Comparison of ENCODE assay signal across 8 cellular contexts in the genomic region with DNA sequence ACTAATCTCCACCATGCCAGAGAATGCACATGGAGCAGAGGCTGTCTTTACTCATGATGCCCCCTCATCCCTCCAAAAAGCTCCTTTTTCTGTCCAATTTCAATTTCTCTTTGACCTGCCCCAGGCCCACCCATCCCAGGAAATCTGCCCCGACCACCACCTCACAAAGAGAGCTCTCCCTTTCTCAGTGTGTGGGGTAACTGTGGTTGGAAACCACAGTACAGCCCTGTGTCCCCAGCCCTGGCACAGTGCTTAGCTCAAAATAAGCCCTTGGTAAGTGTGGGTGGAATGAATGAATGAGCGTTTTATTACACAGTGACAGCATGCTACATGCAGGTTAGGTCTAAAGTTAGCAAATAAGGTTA. TPM values are rescaled to one million over a fixed set of nuclear protein-coding genes. Genes with fewer than 3 reads are reported as not detected.
A peak's percentile ranks its signal among the peaks of the same experiment; 100 is the strongest.
DNase-seq lines count a peak whose midpoint lies in the region; ATAC-seq and TF ChIP-seq lines count a peak whose summit lies in the region.

No MANE protein-coding gene starts in this region.

- intact Hi-C loops in activated naive CD4-positive, alpha-beta T cell treated with anti-CD3 and anti-CD28 coated beads for 36 hours (cut with micrococcal nuclease), result no loop called here

- no peaks in the 10 kb centered on the region for H3K79me2 ChIP-seq in mesendoderm (ENCODE audit: control insufficient read depth, insufficient read depth, low read length)

- H3K4me1 Mint-ChIP-seq in activated naive CD4-positive, alpha-beta T cell treated with anti-CD3 and anti-CD28 coated beads for 36 hours (ENCODE audit: low read depth), result peaks cover 62% of the 10 kb centered on the region
- peaks cover 60% of the 10 kb centered on the region for H3K4me1 Mint-ChIP-seq in activated naive CD8-positive, alpha-beta T cell (ENCODE audit: low read depth)
- H3K4me1 Mint-ChIP-seq in stimulated activated naive CD8-positive, alpha-beta T cell treated with anti-CD3 and anti-CD28 coated beads, Interleukin-15, amount 100 ng/mL, for 72 hours, result peaks cover 79% of the 10 kb centered on the region

- H3K4me3 ChIP-seq in BE2C (ENCODE audit: low read depth, low read length) (no peak overlapping the region), mesendoderm (ENCODE audit: low read length) (no peak overlapping the region)

- no CpG with 5 or more reads among the region's 2 CpGs for WGBS in mesendoderm (ENCODE audit: extremely low coverage, insufficient coverage, low lambda C conversion rate)

- no peak for TF ChIP-seq CTCF in BE2C (IDR thresholded peaks at IDR 0.05; ENCODE audit: low read depth, low read length)

- no peak overlapping the region for H4K5ac ChIP-seq in mesendoderm (ENCODE audit: low read length)

- ATAC-seq in HG03103 (IDR thresholded peaks at IDR 0.05; ENCODE audit: low read depth, unreplicated experiment), result peak; percentile 29
- ATAC-seq in stimulated activated naive CD8-positive, alpha-beta T cell treated with anti-CD3 and anti-CD28 coated beads, Interleukin-15, amount 100 ng/mL, for 72 hours, result peak; percentile 62

- H3K56ac ChIP-seq in mesendoderm (ENCODE audit: low read length), result no peak overlapping the region

- H3K9me3 ChIP-seq in BE2C, result no peaks in the 10 kb centered on the region

- H3K27ac ChIP-seq in mesendoderm (ENCODE audit: low read depth, low read length), result no peak overlapping the region

- no peak overlapping the region for H4K8ac ChIP-seq in mesendoderm (ENCODE audit: low read depth, low read length)

- no peak overlapping the region for H2BK15ac ChIP-seq in mesendoderm (replicated peaks; ENCODE audit: low read depth)

- H2BK5ac ChIP-seq in mesendoderm (ENCODE audit: low read length), result no peak overlapping the region

- H3K9ac ChIP-seq in mesendoderm (ENCODE audit: low read length), result no peak overlapping the region

- H3K18ac ChIP-seq in mesendoderm (ENCODE audit: low read length), result no peak overlapping the region

- H3K36me3 Mint-ChIP-seq in activated naive CD4-positive, alpha-beta T cell treated with anti-CD3 and anti-CD28 coated beads for 36 hours (ENCODE audit: low read depth), result no peaks in the 10 kb centered on the region
- H3K36me3 Mint-ChIP-seq in activated naive CD8-positive, alpha-beta T cell, result no peaks in the 10 kb centered on the region

- no peak overlapping the region for H3K23ac ChIP-seq in mesendoderm (ENCODE audit: low read length)

- no peak for DNase-seq in activated naive CD4-positive, alpha-beta T cell treated with anti-CD3 and anti-CD28 coated beads for 36 hours
- DNase-seq in activated naive CD4-positive, alpha-beta T cell treated with anti-CD3 and anti-CD28 coated beads, Interleukin-2, amount 50 U/mL, for 16 hours, result no peak
- DNase-seq in stimulated activated naive CD8-positive, alpha-beta T cell treated with anti-CD3 and anti-CD28 coated beads, Interleukin-15, amount 100 ng/mL, for 72 hours, result peak in 1 of 2 donors; percentile 30
- DNase-seq in BE2C, result no peak
- DNase-seq in mesendoderm, result no peak
- DNase-seq in LoVo (ENCODE audit: low spot score), result no peak

- H3K36me3 ChIP-seq in BE2C, result no peaks in the 10 kb centered on the region
- no peaks in the 10 kb centered on the region for H3K36me3 ChIP-seq in mesendoderm (ENCODE audit: control insufficient read depth, insufficient read depth, low read length)

- H3K27me3 Mint-ChIP-seq in activated naive CD4-positive, alpha-beta T cell treated with anti-CD3 and anti-CD28 coated beads for 36 hours (ENCODE audit: low read depth), result no peaks in the 10 kb centered on the region
- H3K27me3 Mint-ChIP-seq in activated naive CD8-positive, alpha-beta T cell, result no peaks in the 10 kb centered on the region
- no peaks in the 10 kb centered on the region for H3K27me3 Mint-ChIP-seq in stimulated activated naive CD8-positive, alpha-beta T cell treated with anti-CD3 and anti-CD28 coated beads, Interleukin-15, amount 100 ng/mL, for 72 hours

- H2AK5ac ChIP-seq in mesendoderm (ENCODE audit: low read length), result no peak overlapping the region

- no peak overlapping the region for H3K4ac ChIP-seq in mesendoderm (ENCODE audit: low read depth, low read length)

- H3K4me2 ChIP-seq in mesendoderm (ENCODE audit: low read length), result no peak overlapping the region

- no peaks in the 10 kb centered on the region for H3K79me1 ChIP-seq in mesendoderm (ENCODE audit: low read length)

- peak overlapping the region; percentile 88 for H3K27ac Mint-ChIP-seq in activated naive CD4-positive, alpha-beta T cell treated with anti-CD3 and anti-CD28 coated beads for 36 hours
- H3K27ac Mint-ChIP-seq in activated naive CD8-positive, alpha-beta T cell, result peak overlapping the region; percentile 79
- peak overlapping the region; percentile 91 to 92 for H3K27ac Mint-ChIP-seq in stimulated activated naive CD8-positive, alpha-beta T cell treated with anti-CD3 and anti-CD28 coated beads, Interleukin-15, amount 100 ng/mL, for 72 hours

- CTCF ChIA-PET in activated naive CD4-positive, alpha-beta T cell treated with anti-CD3 and anti-CD28 coated beads for 36 hours (lab: Charles Lee), result interaction anchor here (0.6 to 1.3 kb wide), 5 partner anchors 13 to 53 kb away, joined by 3 to 4 read pairs (median 4); no protein-coding TSS in a partner anchor

- H3K9me3 Mint-ChIP-seq in activated naive CD4-positive, alpha-beta T cell treated with anti-CD3 and anti-CD28 coated beads for 36 hours, result peaks cover 1% of the 10 kb centered on the region
- no peaks in the 10 kb centered on the region for H3K9me3 Mint-ChIP-seq in activated naive CD8-positive, alpha-beta T cell (ENCODE audit: low read depth)
- H3K9me3 Mint-ChIP-seq in stimulated activated naive CD8-positive, alpha-beta T cell treated with anti-CD3 and anti-CD28 coated beads, Interleukin-15, amount 100 ng/mL, for 72 hours, result no peaks in the 10 kb centered on the region

- H3K4me1 ChIP-seq in BE2C (no peaks in the 10 kb centered on the region), mesendoderm (ENCODE audit: control insufficient read depth, low read depth, low read length) (peaks cover 4% of the 10 kb centered on the region)

- peak overlapping the region; percentile 7 for H3K4me3 Mint-ChIP-seq in activated naive CD4-positive, alpha-beta T cell treated with anti-CD3 and anti-CD28 coated beads for 36 hours
- H3K4me3 Mint-ChIP-seq in activated naive CD8-positive, alpha-beta T cell, result peak overlapping the region; percentile 64
- peak overlapping the region; percentile 63 to 70 for H3K4me3 Mint-ChIP-seq in stimulated activated naive CD8-positive, alpha-beta T cell treated with anti-CD3 and anti-CD28 coated beads, Interleukin-15, amount 100 ng/mL, for 72 hours

- H3K27me3 ChIP-seq in BE2C (no peaks in the 10 kb centered on the region), mesendoderm (ENCODE audit: insufficient read depth, low read length, poor library complexity) (no peaks in the 10 kb centered on the region)

- no peak overlapping the region for H2BK120ac ChIP-seq in mesendoderm (ENCODE audit: low read depth, low read length)

RNA-seq across cellular contexts. Expression of a gene that starts 43.7 kb away (rescaled TPM):
- total RNA-seq in activated naive CD4-positive, alpha-beta T cell treated with anti-CD3 and anti-CD28 coated beads for 36 hours, result 10 to 100 TPM; 86.6 to 97.5 TPM
- polyA plus RNA-seq in BE2C (2012; ENCODE audit: insufficient read depth, insufficient read length, low read depth), result 26.7 TPM
- polyA plus RNA-seq in mesendoderm (2013, experiment 1 of 2), result 33.4 TPM
- polyA plus RNA-seq in mesendoderm (2013, experiment 2 of 2), result 34.1 TPM

Comparison
In these comparisons a context has a peak if more than half of its experiments do, and no peak if none do; other contexts are left out.
1. H3K4me3 Mint-ChIP-seq: peak in every context shown above with its lines; median percentile 66 in stimulated activated naive CD8-positive, alpha-beta T cell treated with anti-CD3 and anti-CD28 coated beads, Interleukin-15, amount 100 ng/mL, for 72 hours; 64 in activated naive CD8-positive, alpha-beta T cell; 7 in activated naive CD4-positive, alpha-beta T cell treated with anti-CD3 and anti-CD28 coated beads for 36 hours.